ENCODE assay signal across 9 cellular contexts in the genomic region with DNA sequence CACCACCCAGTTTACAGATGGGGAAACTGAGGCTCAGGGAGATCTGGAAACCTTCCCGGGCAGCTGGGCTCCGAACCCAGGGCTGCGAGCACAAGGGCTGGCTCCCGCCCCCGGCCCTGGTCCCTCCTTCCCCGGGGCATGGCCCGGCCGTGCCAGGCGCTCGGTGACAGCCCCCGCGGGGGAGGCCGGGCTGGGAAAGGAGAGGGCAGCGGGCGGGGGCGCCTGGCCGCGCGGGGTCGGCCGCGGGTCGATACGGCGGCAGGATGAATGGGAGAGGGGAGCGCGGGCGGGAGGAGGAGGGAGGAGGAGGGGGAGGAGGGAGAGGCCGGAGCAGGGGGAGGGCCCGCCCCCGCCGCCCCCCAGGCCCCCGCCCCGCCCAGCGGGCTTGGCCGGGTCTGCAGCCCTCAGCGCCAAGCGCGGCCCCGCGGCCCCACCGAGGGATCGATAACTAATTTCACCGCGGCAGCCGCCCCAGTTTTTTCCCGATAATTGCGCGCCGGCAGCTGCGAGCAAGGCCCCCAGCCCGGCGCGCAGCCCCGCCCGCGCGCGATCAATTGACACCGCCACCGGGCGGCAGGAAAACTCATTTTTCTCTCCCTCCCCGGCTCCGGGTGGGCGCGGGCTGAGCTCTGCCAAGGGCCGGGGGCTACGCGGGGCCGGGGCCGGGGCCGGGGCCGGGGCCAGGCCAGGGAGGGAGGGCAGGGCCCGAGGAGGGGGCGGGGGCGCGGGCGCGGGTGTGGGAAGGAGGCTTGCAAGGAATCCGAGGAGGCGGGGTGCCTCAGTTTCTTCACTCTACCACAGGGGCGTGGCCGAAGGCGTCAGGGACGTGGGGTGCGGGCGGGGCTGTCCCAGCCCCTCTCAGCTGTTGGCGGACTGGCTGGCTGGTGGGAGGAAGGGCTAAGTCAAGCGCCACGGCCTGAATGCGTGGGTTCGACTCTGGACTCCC. TPM values are rescaled to one million over a fixed set of nuclear protein-coding genes. Genes with fewer than 3 reads are reported as not detected.
DNase-seq lines count a peak whose midpoint lies in the region; ATAC-seq, FAIRE-seq and TF ChIP-seq lines count a peak whose summit lies in the region.
"Had no signal": no experiment of that assay in that cellular context is flagged by ENCODE, and none has a peak within 500 bp of the region (broad histone marks: within the 10 kb centered on the region; RNA-seq: fewer than 3 reads in every experiment).

No MANE protein-coding gene starts in this region.

- no peak for TF ChIP-seq CTCF in left lung (IDR thresholded peaks at IDR 0.05)

- H3K9ac ChIP-seq in subcutaneous abdominal adipose tissue (ENCODE audit: low read length in 5 of 5): peak overlapping the region in 1 of 5 donors; percentile 51

- peak; percentile 39 for ATAC-seq in left lung

- H3K4me1 ChIP-seq in left lung (peaks cover 6 to 38% of the 10 kb centered on the region in 2 donors), subcutaneous abdominal adipose tissue (ENCODE audit: control insufficient read depth in 5 of 5, insufficient read depth in 5 of 5, low read length in 5 of 5) (peaks cover 0 to 32% (median 26%) of the 10 kb centered on the region in 5 donors), small intestine (ENCODE audit: control insufficient read depth in 2 of 2, insufficient read depth in 1 of 2, low read depth in 1 of 2, low read length in 1 of 2) (peaks cover 0 to 4% of the 10 kb centered on the region in 2 donors)

- H3K27me3 ChIP-seq in left lung (peaks cover 0 to 29% of the 10 kb centered on the region in 2 donors), subcutaneous abdominal adipose tissue (ENCODE audit: control insufficient read depth in 5 of 5, insufficient read depth in 4 of 5, low read length in 5 of 5) (peaks cover 0 to 9% (median 0%) of the 10 kb centered on the region in 5 donors), small intestine (ENCODE audit: control insufficient read depth in 2 of 2, insufficient read depth in 2 of 2, low read length in 2 of 2) (no peaks in the 10 kb centered on the region)

- no peaks in the 10 kb centered on the region for H3K9me3 ChIP-seq in left lung
- no peaks in the 10 kb centered on the region for H3K9me3 ChIP-seq in subcutaneous abdominal adipose tissue (ENCODE audit: control insufficient read depth in 5 of 5, low read length in 5 of 5)
- no peaks in the 10 kb centered on the region for H3K9me3 ChIP-seq in small intestine (ENCODE audit: control insufficient read depth, low read depth)

- H3K4me3 ChIP-seq in left lung (peak overlapping the region; percentile 37 to 43), subcutaneous abdominal adipose tissue (ENCODE audit: low read depth in 1 of 5, low read length in 5 of 5) (peak overlapping the region in 4 of 5 donors; percentile 38 to 59 (median 41)), small intestine (ENCODE audit: low read depth in 1 of 2, low read length in 2 of 2) (peak overlapping the region in 1 of 2 donors; percentile 36)

- WGBS in small intestine, 3 donors: 2 to 3% (median 3%) methylated on average over 37 to 92 of the region's 92 CpGs

- FAIRE-seq in small intestine (lab: Jason Lieb, UNC): no peak
- FAIRE-seq: islet of Langerhans had no signal

- in situ Hi-C loops in KBM-7 (cut with MboI; ENCODE audit: low pct_unique_long_range_greater_than_20kb, low sequenced_read_pairs): no loop called here

- peak overlapping the region; percentile 90 for H3K27ac ChIP-seq in caudate nucleus (ENCODE audit: low read depth, low read length)
- peak overlapping the region; percentile 28 to 77 for H3K27ac ChIP-seq in left lung
- no peak overlapping the region for H3K27ac ChIP-seq in subcutaneous abdominal adipose tissue (ENCODE audit: low read depth, low read length)
- peak overlapping the region in 1 of 2 donors; percentile 56 for H3K27ac ChIP-seq in small intestine (ENCODE audit: low read depth in 1 of 2, low read length in 1 of 2)

- intact Hi-C loops in left lung (cut with DNase I): no loop called here

- H3K36me3 ChIP-seq in left lung (no peaks in the 10 kb centered on the region), subcutaneous abdominal adipose tissue (ENCODE audit: control insufficient read depth in 5 of 5, insufficient read depth in 5 of 5, low read length in 5 of 5) (no peaks in the 10 kb centered on the region), small intestine (ENCODE audit: control insufficient read depth in 2 of 2, insufficient read depth in 2 of 2, low read length in 2 of 2) (no peaks in the 10 kb centered on the region)

- peak; percentile 40 for DNase-seq in COLO668 (lab: John Stamatoyannopoulos, UW; ENCODE audit: unreplicated experiment)
- peak; percentile 63 for DNase-seq in NCI-H69 (lab: John Stamatoyannopoulos, UW)
- peak in 39 of 61 donors; percentile 14 to 82 (median 41) for DNase-seq in caudate nucleus (lab: John Stamatoyannopoulos, UW)
- peak; percentile 66 to 82 for DNase-seq in left lung
- no peak for DNase-seq in KBM-7
- no peak for DNase-seq in NCI-H345 treated with DMSO at 0.1 percent for 48 hours (lab: John Stamatoyannopoulos, UW; ENCODE audit: unreplicated experiment)
- no peak for DNase-seq in small intestine

RNA-seq across cellular contexts. Expression of a gene that starts 52.1 kb away (rescaled TPM):
- not detected for total RNA-seq in left lung
- under 1 TPM in 1 of 3 donors, not detected in 2; 0.09 TPM for polyA plus RNA-seq in small intestine

RNA-seq across cellular contexts. Expression of a gene that starts 57.1 kb away (rescaled TPM):
- total RNA-seq in left lung: 10 to 100 TPM; 25.3 to 35.4 TPM
- polyA plus RNA-seq in small intestine: 10 to 100 TPM; 42.5 to 64.3 (median 43.2) TPM

Comparison
In these comparisons a context has a peak if more than half of its experiments do, and no peak if none do; other contexts are left out.
1. DNase-seq: peak in COLO668 (single experiment), NCI-H69 (single experiment), caudate nucleus (39 of 61) and left lung (2 of 2); none in KBM-7 (single experiment), NCI-H345 treated with DMSO at 0.1 percent for 48 hours (single experiment) and small intestine (single experiment).